ENCODE assay signal across 8 cellular contexts in the genomic region with DNA sequence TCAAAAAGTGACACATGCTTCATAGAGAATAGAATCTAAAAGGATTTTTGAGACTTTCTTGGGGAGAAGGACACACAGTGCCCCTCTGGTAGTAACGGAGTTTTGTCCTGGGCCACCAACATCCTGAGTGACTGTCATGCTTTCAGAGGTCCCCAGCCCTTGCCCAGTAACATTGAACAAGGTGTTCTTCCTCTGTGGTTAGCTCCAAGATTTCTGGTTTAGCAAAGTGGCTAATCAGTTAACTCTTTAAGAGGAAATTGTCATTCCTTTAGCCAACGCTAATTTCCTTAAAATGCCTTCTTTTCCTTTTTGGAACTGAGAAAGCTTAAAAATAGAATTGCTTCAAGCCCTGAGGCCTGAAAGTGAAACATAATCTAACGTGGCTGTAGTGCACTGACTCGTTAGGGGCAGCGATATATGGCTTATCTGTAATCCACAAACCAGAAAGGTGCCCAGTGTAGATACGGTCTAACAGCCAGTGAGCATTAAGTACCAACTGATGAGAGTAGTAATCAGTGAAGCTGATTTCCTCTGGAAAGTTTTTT.
DNase-seq lines count a peak whose midpoint lies in the region; ATAC-seq and TF ChIP-seq lines count a peak whose summit lies in the region.

No MANE protein-coding gene starts in this region.

- TF ChIP-seq CTCF in MM.1S (IDR thresholded peaks at IDR 0.05; ENCODE audit: low read length) = peak; percentile 19; the same call in 1 of the 2 replicates

- H4K20me1 ChIP-seq in MM.1S (ENCODE audit: insufficient read depth, low read length) = no peaks in the 10 kb centered on the region

- H3K4me3 ChIP-seq in MM.1S (ENCODE audit: low read length) = peak overlapping the region; percentile 44

- H3K9me2 ChIP-seq in MM.1S (replicated peaks; ENCODE audit: insufficient read depth, low read length) = no peaks in the 10 kb centered on the region

- H3K36me3 ChIP-seq in MM.1S (replicated peaks; ENCODE audit: insufficient read depth, low read length) = no peaks in the 10 kb centered on the region; the same call in 1 of the 2 replicates

- H3F3A ChIP-seq in MM.1S (ENCODE audit: insufficient read depth, low read length) = peaks cover 45% of the 10 kb centered on the region

- ATAC-seq in GM18517 (IDR thresholded peaks at IDR 0.05; ENCODE audit: unreplicated experiment) = peak; percentile 94
- ATAC-seq in GM21786 (IDR thresholded peaks at IDR 0.05; ENCODE audit: unreplicated experiment) = peak; percentile 95

- H3K4me1 ChIP-seq in MM.1S (ENCODE audit: low read length) = peaks cover 57% of the 10 kb centered on the region

- DNase-seq in MM.1S (peak; percentile 75), iris pigment epithelial cell (ENCODE audit: low read depth) (peak; percentile 21), caudate nucleus (lab: John Stamatoyannopoulos, UW) (no peak), MV-4-11 (lab: John Stamatoyannopoulos, UW) (no peak), NCI-H345 (lab: John Stamatoyannopoulos, UW) (no peak)
- no peak for DNase-seq in central memory CD4-positive, alpha-beta T cell

- peaks cover 95% of the 10 kb centered on the region for H3K79me2 ChIP-seq in MM.1S (ENCODE audit: low read length)

- H3K9me3 ChIP-seq in MM.1S (replicated peaks; ENCODE audit: insufficient read depth, low read length) = no peaks in the 10 kb centered on the region

- peak overlapping the region; percentile 3; the same call in 1 of the 2 replicates for H2AFZ ChIP-seq in MM.1S (ENCODE audit: low read length)

- H3K27me3 ChIP-seq in MM.1S (replicated peaks; ENCODE audit: insufficient read depth, low read length) = no peaks in the 10 kb centered on the region

- peak overlapping the region; percentile 95 for H3K27ac ChIP-seq in MM.1S (ENCODE audit: low read length)
- H3K27ac ChIP-seq in caudate nucleus (ENCODE audit: low read depth, low read length) = no peak overlapping the region

- peak overlapping the region; percentile 37; the same call in 1 of the 2 replicates for H3K9ac ChIP-seq in MM.1S (ENCODE audit: low read length)

- peak overlapping the region; percentile 94 for H3K4me2 ChIP-seq in MM.1S (ENCODE audit: low read depth, low read length)

Comparison
In these comparisons a context has a peak if more than half of its experiments do, and no peak if none do; other contexts are left out.
1. DNase-seq: peak in MM.1S (single experiment) and iris pigment epithelial cell (single experiment); none in central memory CD4-positive, alpha-beta T cell (single experiment), caudate nucleus (0 of 61), MV-4-11 (single experiment) and NCI-H345 (single experiment).